34 cellular contexts compared by ENCODE assay signal in genomic region chr11:5196067-5196466, GRCh38. TPM values are rescaled to one million over a fixed set of nuclear protein-coding genes. Genes with fewer than 3 reads are reported as not detected.
"Had no signal": no experiment of that assay in that cellular context is flagged by ENCODE, and none has a peak within 500 bp of the region (broad histone marks: within the 10 kb centered on the region; RNA-seq: fewer than 3 reads in every experiment).

No MANE protein-coding gene starts in this region.

- DNase-seq: activated CD4-positive, alpha-beta memory T cell treated with anti-CD3 and anti-CD28 coated beads for 36 hours; activated CD4-positive, alpha-beta T cell treated with anti-CD3 and anti-CD28 coated beads for 4 hours; activated CD8-positive, alpha-beta memory T cell treated with anti-CD3 and anti-CD28 coated beads, Interleukin-2, amount 50 U/mL, for 4 hours; activated effector memory CD4-positive, alpha-beta T cell treated with anti-CD3 and anti-CD28 coated beads, Interleukin-2, amount 50 U/mL, for 16 hours; activated naive CD4-positive, alpha-beta T cell treated with anti-CD3 and anti-CD28 coated beads for 36 hours; activated naive CD8-positive, alpha-beta T cell treated with anti-CD3 and anti-CD28 coated beads for 36 hours; activated T-cell treated with anti-CD3 and anti-CD28 coated beads, Interleukin-2, amount 50 U/mL, for 1 hour; adrenal gland; aorta; body of pancreas; heart right ventricle; left ventricle myocardium inferior; mucosa of descending colon; right lobe of liver; stimulated activated CD4-positive, alpha-beta T cell treated with anti-CD3 and anti-CD28 coated beads, Interleukin-12 subunit alpha, Interleukin-12 subunit beta, amount 100 ng/mL, for 4 hours; stimulated activated CD4-positive, alpha-beta T cell treated with anti-CD3 and anti-CD28 coated beads, Interleukin-4, amount 100 ng/mL, for 1 hour; T-helper 1 cell; uterus had no signal

- H3K4me1 ChIP-seq: adrenal gland, body of pancreas, heart right ventricle, left ventricle myocardium inferior, right lobe of liver, uterus had no signal

- FAIRE-seq: islet of Langerhans had no signal

- H3K27ac ChIP-seq: adrenal gland, body of pancreas, cardiac muscle cell, heart right ventricle, left ventricle myocardium inferior, right lobe of liver, thoracic aorta, uterus had no signal

- H3K9me3 ChIP-seq: adrenal gland, body of pancreas, mucosa of descending colon, right lobe of liver, thoracic aorta, uterus had no signal

- H3K36me3 ChIP-seq: adrenal gland, cardiac muscle cell, heart right ventricle, left ventricle myocardium inferior, right lobe of liver, thoracic aorta, uterus had no signal

- ATAC-seq: body of pancreas; esophagus mucosa; heart right ventricle; mucosa of descending colon; natural killer cell treated with Interleukin-12 subunit alpha and Interleukin-12 subunit beta and Interleukin-15 and Interleukin-18, amount 100 ng/mL, for 72 hours; right lobe of liver had no signal

- H3K27me3 ChIP-seq: adrenal gland, body of pancreas, cardiac muscle cell, heart right ventricle, right lobe of liver, uterus had no signal

- H3K4me3 ChIP-seq: adrenal gland, body of pancreas, cardiac muscle cell, heart right ventricle, left ventricle myocardium inferior, lung, mucosa of descending colon, right lobe of liver, thoracic aorta, uterus had no signal

RNA-seq across cellular contexts. Expression of gene OR51V1, which starts 4.4 kb away (rescaled TPM):
- total RNA-seq: activated CD4-positive, alpha-beta memory T cell treated with anti-CD3 and anti-CD28 coated beads for 36 hours; activated CD8-positive, alpha-beta memory T cell treated with anti-CD3 and anti-CD28 coated beads for 36 hours; activated naive CD4-positive, alpha-beta T cell treated with anti-CD3 and anti-CD28 coated beads for 36 hours; activated naive CD8-positive, alpha-beta T cell treated with anti-CD3 and anti-CD28 coated beads for 36 hours; activated T-helper 1 cell treated with anti-CD3 and anti-CD28 coated beads, Interleukin-12 subunit alpha, Interleukin-12 subunit beta, Interleukin-2, Interleukin-4 antibody, amounts not matched to agents 30 ng/mL and 10 ng/mL and 1 ng/mL, durations not matched to agents 14 hours and 24 hours and 36 hours; adrenal gland; aorta; body of pancreas; cardiac muscle cell; chondrocyte; esophagus mucosa; heart right ventricle; left ventricle myocardium inferior; lung; mesenteric fat pad; mucosa of descending colon; myocyte; natural killer cell treated with Interleukin-12 subunit alpha and Interleukin-12 subunit beta and Interleukin-15 and Interleukin-18, amount 100 ng/mL, for 72 hours; osteocyte; progenitor cell of endocrine pancreas; renal cortical epithelial cell; right lobe of liver; skeletal muscle tissue; subcutaneous adipose tissue; thoracic aorta; uterus had no signal
- polyA plus RNA-seq: adrenal gland, aorta, cardiac muscle cell, heart right ventricle, lung had no signal

RNA-seq across cellular contexts. Expression of gene HBB, which starts 30.8 kb away (rescaled TPM):
- total RNA-seq: activated CD4-positive, alpha-beta memory T cell treated with anti-CD3 and anti-CD28 coated beads for 36 hours; activated CD8-positive, alpha-beta memory T cell treated with anti-CD3 and anti-CD28 coated beads for 36 hours; activated naive CD4-positive, alpha-beta T cell treated with anti-CD3 and anti-CD28 coated beads for 36 hours; activated naive CD8-positive, alpha-beta T cell treated with anti-CD3 and anti-CD28 coated beads for 36 hours; activated T-helper 1 cell treated with anti-CD3 and anti-CD28 coated beads, Interleukin-12 subunit alpha, Interleukin-12 subunit beta, Interleukin-2, Interleukin-4 antibody, amounts not matched to agents 30 ng/mL and 10 ng/mL and 1 ng/mL, durations not matched to agents 14 hours and 24 hours and 36 hours; cardiac muscle cell; chondrocyte; myocyte; natural killer cell treated with Interleukin-12 subunit alpha and Interleukin-12 subunit beta and Interleukin-15 and Interleukin-18, amount 100 ng/mL, for 72 hours; osteocyte; progenitor cell of endocrine pancreas; renal cortical epithelial cell had no signal
- polyA plus RNA-seq: cardiac muscle cell had no signal

RNA-seq across cellular contexts. Expression of gene HBD, which starts 38.2 kb away (rescaled TPM):
- total RNA-seq: activated CD4-positive, alpha-beta memory T cell treated with anti-CD3 and anti-CD28 coated beads for 36 hours; activated CD8-positive, alpha-beta memory T cell treated with anti-CD3 and anti-CD28 coated beads for 36 hours; activated naive CD4-positive, alpha-beta T cell treated with anti-CD3 and anti-CD28 coated beads for 36 hours; activated naive CD8-positive, alpha-beta T cell treated with anti-CD3 and anti-CD28 coated beads for 36 hours; activated T-helper 1 cell treated with anti-CD3 and anti-CD28 coated beads, Interleukin-12 subunit alpha, Interleukin-12 subunit beta, Interleukin-2, Interleukin-4 antibody, amounts not matched to agents 30 ng/mL and 10 ng/mL and 1 ng/mL, durations not matched to agents 14 hours and 24 hours and 36 hours; body of pancreas; cardiac muscle cell; chondrocyte; esophagus mucosa; left ventricle myocardium inferior; mucosa of descending colon; myocyte; natural killer cell treated with Interleukin-12 subunit alpha and Interleukin-12 subunit beta and Interleukin-15 and Interleukin-18, amount 100 ng/mL, for 72 hours; osteocyte; progenitor cell of endocrine pancreas; renal cortical epithelial cell; skeletal muscle tissue; thoracic aorta had no signal
- polyA plus RNA-seq: adrenal gland, aorta, heart right ventricle had no signal

RNA-seq across cellular contexts. Expression of gene OR52A1, which starts 41.5 kb away (rescaled TPM):
- total RNA-seq: activated CD4-positive, alpha-beta memory T cell treated with anti-CD3 and anti-CD28 coated beads for 36 hours; activated CD8-positive, alpha-beta memory T cell treated with anti-CD3 and anti-CD28 coated beads for 36 hours; activated naive CD4-positive, alpha-beta T cell treated with anti-CD3 and anti-CD28 coated beads for 36 hours; activated naive CD8-positive, alpha-beta T cell treated with anti-CD3 and anti-CD28 coated beads for 36 hours; activated T-helper 1 cell treated with anti-CD3 and anti-CD28 coated beads, Interleukin-12 subunit alpha, Interleukin-12 subunit beta, Interleukin-2, Interleukin-4 antibody, amounts not matched to agents 30 ng/mL and 10 ng/mL and 1 ng/mL, durations not matched to agents 14 hours and 24 hours and 36 hours; adrenal gland; aorta; body of pancreas; cardiac muscle cell; chondrocyte; esophagus mucosa; heart right ventricle; left ventricle myocardium inferior; lung; mesenteric fat pad; mucosa of descending colon; myocyte; natural killer cell treated with Interleukin-12 subunit alpha and Interleukin-12 subunit beta and Interleukin-15 and Interleukin-18, amount 100 ng/mL, for 72 hours; osteocyte; progenitor cell of endocrine pancreas; renal cortical epithelial cell; skeletal muscle tissue; subcutaneous adipose tissue; thoracic aorta; uterus had no signal
- polyA plus RNA-seq: adrenal gland, aorta, cardiac muscle cell, heart right ventricle, lung had no signal

RNA-seq across cellular contexts. Expression of gene HBG1, which starts 53.6 kb away (rescaled TPM):
- total RNA-seq: activated CD4-positive, alpha-beta memory T cell treated with anti-CD3 and anti-CD28 coated beads for 36 hours; activated CD8-positive, alpha-beta memory T cell treated with anti-CD3 and anti-CD28 coated beads for 36 hours; activated naive CD4-positive, alpha-beta T cell treated with anti-CD3 and anti-CD28 coated beads for 36 hours; activated naive CD8-positive, alpha-beta T cell treated with anti-CD3 and anti-CD28 coated beads for 36 hours; activated T-helper 1 cell treated with anti-CD3 and anti-CD28 coated beads, Interleukin-12 subunit alpha, Interleukin-12 subunit beta, Interleukin-2, Interleukin-4 antibody, amounts not matched to agents 30 ng/mL and 10 ng/mL and 1 ng/mL, durations not matched to agents 14 hours and 24 hours and 36 hours; aorta; body of pancreas; cardiac muscle cell; chondrocyte; esophagus mucosa; left ventricle myocardium inferior; mesenteric fat pad; mucosa of descending colon; myocyte; natural killer cell treated with Interleukin-12 subunit alpha and Interleukin-12 subunit beta and Interleukin-15 and Interleukin-18, amount 100 ng/mL, for 72 hours; osteocyte; progenitor cell of endocrine pancreas; renal cortical epithelial cell; right lobe of liver; subcutaneous adipose tissue; thoracic aorta had no signal
- polyA plus RNA-seq: adrenal gland, aorta, cardiac muscle cell had no signal
